Comparison of ENCODE assay signal across 8 cellular contexts in genomic region chr5:37722236-37723146, GRCh38.
A peak's percentile ranks its signal among the peaks of the same experiment; 100 is the strongest.
DNase-seq lines count a peak whose midpoint lies in the region; ATAC-seq and TF ChIP-seq lines count a peak whose summit lies in the region.

No MANE protein-coding gene starts in this region.

- H3K27me3 Mint-ChIP-seq in mesothelial cell of epicardium (ENCODE audit: low read depth), result peaks cover 2% of the 10 kb centered on the region

- H3K9me3 Mint-ChIP-seq in activated naive CD4-positive, alpha-beta T cell treated with anti-CD3 and anti-CD28 coated beads, Interleukin-2, amount 50 U/mL, for 72 hours, result no peaks in the 10 kb centered on the region
- H3K9me3 Mint-ChIP-seq in mesothelial cell of epicardium, result no peaks in the 10 kb centered on the region

- H3K9me3 ChIP-seq in IMR-90 (ENCODE audit: control insufficient read depth, insufficient read depth, low read length) (no peaks in the 10 kb centered on the region), right atrium auricular region (no peaks in the 10 kb centered on the region)

- peak overlapping the region; percentile 87 to 96 for H3K27ac Mint-ChIP-seq in activated naive CD4-positive, alpha-beta T cell treated with anti-CD3 and anti-CD28 coated beads, Interleukin-2, amount 50 U/mL, for 72 hours
- H3K27ac Mint-ChIP-seq in mesothelial cell of epicardium, result no peak overlapping the region

- peak; percentile 76 for ATAC-seq in GM21619 (IDR thresholded peaks at IDR 0.05; ENCODE audit: unreplicated experiment)
- peak; percentile 93 for ATAC-seq in IMR-90 (ENCODE audit: low read depth)
- peak; percentile 93 to 96 for ATAC-seq in activated naive CD4-positive, alpha-beta T cell treated with anti-CD3 and anti-CD28 coated beads, Interleukin-2, amount 50 U/mL, for 72 hours

- peaks cover 10 to 23% of the 10 kb centered on the region in 2 donors for H3K36me3 Mint-ChIP-seq in activated naive CD4-positive, alpha-beta T cell treated with anti-CD3 and anti-CD28 coated beads, Interleukin-2, amount 50 U/mL, for 72 hours
- H3K36me3 Mint-ChIP-seq in mesothelial cell of epicardium, result peaks cover 18% of the 10 kb centered on the region

- peak overlapping the region; percentile 66 for H2BK120ac ChIP-seq in IMR-90 (ENCODE audit: low read depth, low read length)

- peak overlapping the region; percentile 45 for H2BK5ac ChIP-seq in IMR-90 (ENCODE audit: low read depth, low read length, poor library complexity, severe bottlenecking)

- H3K27ac ChIP-seq in IMR-90 (ENCODE audit: insufficient read depth, low read length) (no peak overlapping the region), right atrium auricular region (no peak overlapping the region)

- POLR2A ChIA-PET in GM10248 (lab: Yijun Ruan, JAX), result no interaction called here
- POLR2A ChIA-PET in IMR-90 (lab: Charles Lee; ENCODE audit: unreplicated experiment), result interaction anchor here (0.7 kb wide), 1 partner anchor 19 kb away, joined by 3 read pairs; no protein-coding TSS in a partner anchor

- H3K4me1 ChIP-seq in IMR-90 (ENCODE audit: control insufficient read depth, insufficient read depth, low read length), result peaks cover 9% of the 10 kb centered on the region
- peaks cover 0 to 10% of the 10 kb centered on the region in 2 donors for H3K4me1 ChIP-seq in right atrium auricular region

- H3K4me3 Mint-ChIP-seq in mesothelial cell of epicardium, result no peak overlapping the region

- peaks cover 10% of the 10 kb centered on the region for H3K9me1 ChIP-seq in IMR-90 (ENCODE audit: insufficient read depth, low read length)

- in situ Hi-C loops in IMR-90 (cut with MboI; ENCODE audit: low sequenced_read_pairs), result no loop called here

- H2BK20ac ChIP-seq in IMR-90 (ENCODE audit: low read depth, low read length), result peak overlapping the region; percentile 76; the same call in 1 of the 2 replicates

- H3K4me3 ChIP-seq in IMR-90 (ENCODE audit: insufficient read depth, low read depth, low read length), result no peak overlapping the region
- H3K4me3 ChIP-seq in right atrium auricular region, result no peak overlapping the region

- H2AFZ ChIP-seq in IMR-90 (replicated peaks; ENCODE audit: low read length, poor library complexity), result no peak overlapping the region

- peak overlapping the region; percentile 85; the same call in 1 of the 2 replicates for H2AK5ac ChIP-seq in IMR-90 (ENCODE audit: low read depth, low read length)

- WGBS in IMR-90 (ENCODE audit: extremely low coverage in 2 of 2, insufficient read length in 1 of 2), 2 experiments, result no CpG with 5 or more reads among the region's 6 CpGs

- intact Hi-C loops in IMR-90 (cut with micrococcal nuclease), result loop anchor here (1.0 to 5.0 kb wide), 3 partner anchors 16 to 471 kb away; no protein-coding TSS in a partner anchor

- H2AK9ac ChIP-seq in IMR-90 (replicated peaks; ENCODE audit: low read depth, low read length, poor library complexity), result no peak overlapping the region

- H3K4ac ChIP-seq in IMR-90 (ENCODE audit: low read depth, low read length), result peak overlapping the region; percentile 71; the same call in 1 of the 2 replicates

- peak overlapping the region in 1 of 2 experiments; percentile 39; a peak in 1 of 4 replicates for H4K8ac ChIP-seq in IMR-90 (ENCODE audit: low read depth in 2 of 2, low read length in 2 of 2)

- H3K23ac ChIP-seq in IMR-90 (ENCODE audit: low read depth, low read length), result 0 out of 2 replicates have a peak overlapping the region, but pooled peaks have one; percentile 37

- DNase-seq in GM10248 (ENCODE audit: extremely low spot score), result peak; percentile 25
- peak; percentile 96 for DNase-seq in IMR-90
- peak in 1 of 2 donors; percentile 46 for DNase-seq in activated naive CD4-positive, alpha-beta T cell treated with anti-CD3 and anti-CD28 coated beads, Interleukin-2, amount 50 U/mL, for 72 hours (ENCODE audit: low spot score in 2 of 2)
- peak; percentile 98 for DNase-seq in renal cortical epithelial cell (ENCODE audit: low read depth)
- no peak for DNase-seq in NCI-H2196 (lab: John Stamatoyannopoulos, UW; ENCODE audit: unreplicated experiment)
- no peak for DNase-seq in mesothelial cell of epicardium (ENCODE audit: low spot score in 2 of 2, unreplicated experiment in 2 of 2)
- DNase-seq in right atrium auricular region (ENCODE audit: low spot score), result no peak

- TF ChIP-seq RAD21 in IMR-90 (IDR thresholded peaks at IDR 0.05; ENCODE audit: low read length), result peak; percentile 25; the same call in 1 of the 2 replicates

- peak overlapping the region; percentile 35; the same call in 1 of the 2 replicates for H3K4me2 ChIP-seq in IMR-90 (ENCODE audit: low read depth, low read length)

- CTCF ChIA-PET in GM10248 (lab: Yijun Ruan, JAX), result interaction anchor here (1.0 to 5.3 kb wide), 15 partner anchors 9 to 469 kb away, joined by 3 to 31 read pairs (median 4); no protein-coding TSS in a partner anchor
- CTCF ChIA-PET in IMR-90 (lab: Yijun Ruan, JAX), result interaction anchor here (0.8 to 1.8 kb wide), 6 partner anchors 12 to 114 kb away, joined by 3 to 7 read pairs (median 5); no protein-coding TSS in a partner anchor

- H3K27me3 ChIP-seq in IMR-90 (ENCODE audit: control insufficient read depth, insufficient read depth, low read length) (no peaks in the 10 kb centered on the region), right atrium auricular region (no peaks in the 10 kb centered on the region)

- no peak overlapping the region; the same call in 1 of the 2 replicates for H3K9ac ChIP-seq in IMR-90 (ENCODE audit: low read depth, low read length)

- TF ChIP-seq CTCF in GM10248 (IDR thresholded peaks at IDR 0.05; ENCODE audit: control extremely low read depth, extremely low read depth, low read depth, missing control alignments) (no peak), IMR-90 (conservative IDR thresholded peaks at IDR 0.05; ENCODE audit: low read depth, low read length) (no peak), mesothelial cell of epicardium (IDR thresholded peaks at IDR 0.05; ENCODE audit: unreplicated experiment) (no peak), right atrium auricular region (IDR thresholded peaks at IDR 0.05) (no peak)

- BruUV-seq in IMR-90 (replicated peaks; lab: Mats Ljungman, UMichigan), result no TSS peak

- no peak for TF ChIP-seq POLR2A in IMR-90 (IDR thresholded peaks at IDR 0.05; ENCODE audit: low read depth, low read length)

- peak overlapping the region; percentile 21; the same call in 1 of the 2 replicates for H3K18ac ChIP-seq in IMR-90 (ENCODE audit: low read depth, low read length)

- no peak overlapping the region for H3K56ac ChIP-seq in IMR-90 (ENCODE audit: extremely low read depth, insufficient read depth, low read length)

- peaks cover 0 to 3% of the 10 kb centered on the region in 2 experiments; a peak in 1 of 4 replicates for H3K79me1 ChIP-seq in IMR-90 (ENCODE audit: low read depth in 1 of 2, low read length in 2 of 2)

- peak overlapping the region; percentile 35; the same call in 1 of the 3 replicates for H2BK15ac ChIP-seq in IMR-90 (ENCODE audit: low read depth, low read length)

- H4K5ac ChIP-seq in IMR-90 (ENCODE audit: low read depth, low read length), result no peak overlapping the region

- dilution Hi-C loops in IMR-90 (cut with HindIII; ENCODE audit: low sequenced_read_pairs, unreplicated experiment), result no loop called here

- peaks cover 33% of the 10 kb centered on the region for H3K4me1 Mint-ChIP-seq in mesothelial cell of epicardium

- no peak overlapping the region for H4K91ac ChIP-seq in IMR-90 (ENCODE audit: insufficient read depth, low read depth, low read length)

- H4K20me1 ChIP-seq in IMR-90 (ENCODE audit: insufficient read depth, low read length), result peaks cover 7% of the 10 kb centered on the region; the same call in 1 of the 2 replicates

- no peak overlapping the region; the same call in 1 of the 2 replicates for H3K14ac ChIP-seq in IMR-90 (replicated peaks; ENCODE audit: low read depth, low read length)

- H3K36me3 ChIP-seq in IMR-90 (ENCODE audit: control insufficient read depth, insufficient read depth, low read length) (peaks cover 5% of the 10 kb centered on the region), right atrium auricular region (peaks cover 5% of the 10 kb centered on the region)

TF ChIP-seq in IMR-90, 13 proteins besides CTCF, POLR2A, EP300 and RAD21:
- TF ChIP-seq MXI1 (IDR thresholded peaks at IDR 0.05; ENCODE audit: borderline replicate concordance, low read depth, low read length) (no peak), CEBPB (IDR thresholded peaks at IDR 0.05; ENCODE audit: low read depth, low read length) (peak; percentile 91), MAFK (IDR thresholded peaks at IDR 0.05; ENCODE audit: low read depth, low read length) (peak; percentile 64; the same call in 1 of the 2 replicates), RCOR1 (IDR thresholded peaks at IDR 0.05; ENCODE audit: insufficient replicate concordance, low read length) (peak; percentile 57), ELK1 (IDR thresholded peaks at IDR 0.05; ENCODE audit: borderline replicate concordance, low read depth, low read length) (no peak), CHD1 (IDR thresholded peaks at IDR 0.05; ENCODE audit: low read depth, low read length) (no peak), FOS (IDR thresholded peaks at IDR 0.05; ENCODE audit: low read depth, low read length) (peak; percentile 94), RFX5 (IDR thresholded peaks at IDR 0.05; ENCODE audit: low read depth, low read length) (no peak), SMC3 (IDR thresholded peaks at IDR 0.05; ENCODE audit: low read depth, low read length) (no peak), MAZ (IDR thresholded peaks at IDR 0.05; ENCODE audit: borderline replicate concordance, low read depth, low read length) (no peak), NFE2L2 (IDR thresholded peaks at IDR 0.05; ENCODE audit: low read depth, low read length) (peak; percentile 74), BHLHE40 (IDR thresholded peaks at IDR 0.05; ENCODE audit: low read depth, low read length) (peak; percentile 69)
- TF ChIP-seq, protein P1, sequence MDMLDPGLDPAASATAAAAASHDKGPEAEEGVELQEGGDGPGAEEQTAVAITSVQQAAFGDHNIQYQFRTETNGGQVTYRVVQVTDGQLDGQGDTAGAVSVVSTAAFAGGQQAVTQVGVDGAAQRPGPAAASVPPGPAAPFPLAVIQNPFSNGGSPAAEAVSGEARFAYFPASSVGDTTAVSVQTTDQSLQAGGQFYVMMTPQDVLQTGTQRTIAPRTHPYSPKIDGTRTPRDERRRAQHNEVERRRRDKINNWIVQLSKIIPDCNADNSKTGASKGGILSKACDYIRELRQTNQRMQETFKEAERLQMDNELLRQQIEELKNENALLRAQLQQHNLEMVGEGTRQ (IDR thresholded peaks at IDR 0.05; ENCODE audit: low read depth, low read length), result no peak
TF ChIP-seq in IMR-90: peak in this region for 6.

Comparison
In these comparisons a context has a peak if more than half of its experiments do, and no peak if none do; other contexts are left out.
1. DNase-seq: peak in GM10248 (single experiment), IMR-90 (single experiment) and renal cortical epithelial cell (single experiment); none in NCI-H2196 (single experiment), mesothelial cell of epicardium (0 of 2) and right atrium auricular region (single experiment).
2. Peak in every context shown above with its lines, with median percentiles within 50 percentile points of each other: ATAC-seq.